In the genomic region with DNA sequence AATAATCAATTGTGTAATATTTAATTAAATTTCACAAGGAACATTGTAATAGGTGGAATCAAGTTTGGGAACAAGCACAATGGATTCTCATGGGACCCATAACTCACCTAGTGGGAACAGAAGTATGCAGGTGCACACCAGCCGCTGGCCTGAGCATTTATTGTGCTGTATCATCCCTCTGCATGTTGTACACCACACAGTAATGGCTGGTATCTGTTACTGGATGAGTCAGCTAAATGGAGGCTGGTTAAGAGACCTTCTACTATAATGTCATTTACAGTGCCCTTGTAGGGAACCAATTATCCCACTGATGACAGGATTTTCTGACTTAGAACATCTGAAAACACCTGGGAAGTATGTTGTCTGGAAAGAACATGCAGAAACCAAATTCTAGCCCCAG, we compare ENCODE assay signal across 2 cellular contexts.
A peak's percentile ranks its signal among the peaks of the same experiment; 100 is the strongest.
TF ChIP-seq lines count a peak whose summit lies in the region.

No MANE protein-coding gene starts in this region.

TF ChIP-seq in IMR-90, 13 proteins besides CTCF, POLR2A, EP300 and RAD21 (continued from another document):
- TF ChIP-seq, protein P1, sequence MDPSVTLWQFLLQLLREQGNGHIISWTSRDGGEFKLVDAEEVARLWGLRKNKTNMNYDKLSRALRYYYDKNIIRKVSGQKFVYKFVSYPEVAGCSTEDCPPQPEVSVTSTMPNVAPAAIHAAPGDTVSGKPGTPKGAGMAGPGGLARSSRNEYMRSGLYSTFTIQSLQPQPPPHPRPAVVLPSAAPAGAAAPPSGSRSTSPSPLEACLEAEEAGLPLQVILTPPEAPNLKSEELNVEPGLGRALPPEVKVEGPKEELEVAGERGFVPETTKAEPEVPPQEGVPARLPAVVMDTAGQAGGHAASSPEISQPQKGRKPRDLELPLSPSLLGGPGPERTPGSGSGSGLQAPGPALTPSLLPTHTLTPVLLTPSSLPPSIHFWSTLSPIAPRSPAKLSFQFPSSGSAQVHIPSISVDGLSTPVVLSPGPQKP (IDR thresholded peaks at IDR 0.05; ENCODE audit: borderline replicate concordance, low read depth, low read length), result no peak
- TF ChIP-seq BHLHE40 (IDR thresholded peaks at IDR 0.05; ENCODE audit: low read depth, low read length) (no peak), RFX5 (IDR thresholded peaks at IDR 0.05; ENCODE audit: low read depth, low read length) (no peak), MAFK (IDR thresholded peaks at IDR 0.05; ENCODE audit: low read depth, low read length) (peak; percentile 43; the same call in 1 of the 2 replicates), CHD1 (IDR thresholded peaks at IDR 0.05; ENCODE audit: low read depth, low read length) (no peak), MXI1 (IDR thresholded peaks at IDR 0.05; ENCODE audit: borderline replicate concordance, low read depth, low read length) (no peak)
- TF ChIP-seq, protein P2, sequence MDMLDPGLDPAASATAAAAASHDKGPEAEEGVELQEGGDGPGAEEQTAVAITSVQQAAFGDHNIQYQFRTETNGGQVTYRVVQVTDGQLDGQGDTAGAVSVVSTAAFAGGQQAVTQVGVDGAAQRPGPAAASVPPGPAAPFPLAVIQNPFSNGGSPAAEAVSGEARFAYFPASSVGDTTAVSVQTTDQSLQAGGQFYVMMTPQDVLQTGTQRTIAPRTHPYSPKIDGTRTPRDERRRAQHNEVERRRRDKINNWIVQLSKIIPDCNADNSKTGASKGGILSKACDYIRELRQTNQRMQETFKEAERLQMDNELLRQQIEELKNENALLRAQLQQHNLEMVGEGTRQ (IDR thresholded peaks at IDR 0.05; ENCODE audit: low read depth, low read length), result no peak

TF ChIP-seq in WTC11, 78 proteins besides CTCF, POLR2A, EP300 and RAD21 (continued from another document):
- TF ChIP-seq ZNF396 (CRISPR knock-in tag; IDR thresholded peaks at IDR 0.05; ENCODE audit: borderline replicate concordance) (no peak), CREB1 (CRISPR knock-in tag; IDR thresholded peaks at IDR 0.05) (no peak), NFE2L1 (CRISPR knock-in tag; IDR thresholded peaks at IDR 0.05) (no peak)
- TF ChIP-seq, protein P3, sequence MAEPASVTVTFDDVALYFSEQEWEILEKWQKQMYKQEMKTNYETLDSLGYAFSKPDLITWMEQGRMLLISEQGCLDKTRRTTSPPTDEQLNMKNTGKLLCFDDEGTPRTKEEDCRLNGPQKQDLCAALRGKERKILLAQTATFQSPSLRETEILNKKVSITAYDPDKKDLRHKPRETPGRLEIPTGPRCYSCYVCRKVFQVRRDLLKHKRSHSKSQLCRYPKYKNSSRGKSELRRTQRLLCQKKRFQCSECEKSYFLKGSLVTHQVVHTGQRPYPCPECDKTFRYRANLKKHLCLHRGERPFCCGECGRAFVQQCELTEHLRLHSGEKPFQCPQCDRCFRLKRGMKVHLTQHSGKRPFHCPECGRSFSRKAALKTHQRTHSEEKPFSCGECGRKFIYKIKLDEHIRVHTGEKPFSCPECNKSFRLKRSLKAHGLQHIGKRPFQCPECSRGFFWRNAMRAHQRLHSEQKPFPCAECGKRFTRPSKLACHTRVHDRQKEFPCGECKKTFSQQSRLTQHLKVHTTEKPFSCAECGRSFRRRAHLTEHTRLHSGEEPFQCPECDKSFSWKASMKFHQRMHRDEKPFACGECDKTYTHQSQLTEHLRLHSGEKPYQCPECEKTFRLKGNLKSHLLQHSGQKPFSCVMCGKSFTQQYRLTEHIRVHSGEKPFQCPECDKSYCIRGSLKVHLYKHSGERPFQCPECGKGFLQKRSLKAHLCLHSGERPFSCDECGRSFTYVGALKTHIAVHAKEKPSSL (CRISPR knock-in tag; conservative IDR thresholded peaks at IDR 0.05), result no peak
- TF ChIP-seq, protein P4, sequence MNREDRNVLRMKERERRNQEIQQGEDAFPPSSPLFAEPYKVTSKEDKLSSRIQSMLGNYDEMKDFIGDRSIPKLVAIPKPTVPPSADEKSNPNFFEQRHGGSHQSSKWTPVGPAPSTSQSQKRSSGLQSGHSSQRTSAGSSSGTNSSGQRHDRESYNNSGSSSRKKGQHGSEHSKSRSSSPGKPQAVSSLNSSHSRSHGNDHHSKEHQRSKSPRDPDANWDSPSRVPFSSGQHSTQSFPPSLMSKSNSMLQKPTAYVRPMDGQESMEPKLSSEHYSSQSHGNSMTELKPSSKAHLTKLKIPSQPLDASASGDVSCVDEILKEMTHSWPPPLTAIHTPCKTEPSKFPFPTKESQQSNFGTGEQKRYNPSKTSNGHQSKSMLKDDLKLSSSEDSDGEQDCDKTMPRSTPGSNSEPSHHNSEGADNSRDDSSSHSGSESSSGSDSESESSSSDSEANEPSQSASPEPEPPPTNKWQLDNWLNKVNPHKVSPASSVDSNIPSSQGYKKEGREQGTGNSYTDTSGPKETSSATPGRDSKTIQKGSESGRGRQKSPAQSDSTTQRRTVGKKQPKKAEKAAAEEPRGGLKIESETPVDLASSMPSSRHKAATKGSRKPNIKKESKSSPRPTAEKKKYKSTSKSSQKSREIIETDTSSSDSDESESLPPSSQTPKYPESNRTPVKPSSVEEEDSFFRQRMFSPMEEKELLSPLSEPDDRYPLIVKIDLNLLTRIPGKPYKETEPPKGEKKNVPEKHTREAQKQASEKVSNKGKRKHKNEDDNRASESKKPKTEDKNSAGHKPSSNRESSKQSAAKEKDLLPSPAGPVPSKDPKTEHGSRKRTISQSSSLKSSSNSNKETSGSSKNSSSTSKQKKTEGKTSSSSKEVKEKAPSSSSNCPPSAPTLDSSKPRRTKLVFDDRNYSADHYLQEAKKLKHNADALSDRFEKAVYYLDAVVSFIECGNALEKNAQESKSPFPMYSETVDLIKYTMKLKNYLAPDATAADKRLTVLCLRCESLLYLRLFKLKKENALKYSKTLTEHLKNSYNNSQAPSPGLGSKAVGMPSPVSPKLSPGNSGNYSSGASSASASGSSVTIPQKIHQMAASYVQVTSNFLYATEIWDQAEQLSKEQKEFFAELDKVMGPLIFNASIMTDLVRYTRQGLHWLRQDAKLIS (CRISPR knock-in tag; IDR thresholded peaks at IDR 0.05; ENCODE audit: borderline replicate concordance), result no peak
- TF ChIP-seq, protein P5, sequence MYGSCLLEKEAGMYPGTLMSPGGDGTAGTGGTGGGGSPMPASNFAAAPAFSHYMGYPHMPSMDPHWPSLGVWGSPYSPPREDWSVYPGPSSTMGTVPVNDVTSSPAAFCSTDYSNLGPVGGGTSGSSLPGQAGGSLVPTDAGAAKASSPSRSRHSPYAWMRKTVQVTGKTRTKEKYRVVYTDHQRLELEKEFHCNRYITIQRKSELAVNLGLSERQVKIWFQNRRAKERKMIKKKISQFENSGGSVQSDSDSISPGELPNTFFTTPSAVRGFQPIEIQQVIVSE (CRISPR knock-in tag; IDR thresholded peaks at IDR 0.05; ENCODE audit: borderline replicate concordance), result no peak
- TF ChIP-seq, protein P6, sequence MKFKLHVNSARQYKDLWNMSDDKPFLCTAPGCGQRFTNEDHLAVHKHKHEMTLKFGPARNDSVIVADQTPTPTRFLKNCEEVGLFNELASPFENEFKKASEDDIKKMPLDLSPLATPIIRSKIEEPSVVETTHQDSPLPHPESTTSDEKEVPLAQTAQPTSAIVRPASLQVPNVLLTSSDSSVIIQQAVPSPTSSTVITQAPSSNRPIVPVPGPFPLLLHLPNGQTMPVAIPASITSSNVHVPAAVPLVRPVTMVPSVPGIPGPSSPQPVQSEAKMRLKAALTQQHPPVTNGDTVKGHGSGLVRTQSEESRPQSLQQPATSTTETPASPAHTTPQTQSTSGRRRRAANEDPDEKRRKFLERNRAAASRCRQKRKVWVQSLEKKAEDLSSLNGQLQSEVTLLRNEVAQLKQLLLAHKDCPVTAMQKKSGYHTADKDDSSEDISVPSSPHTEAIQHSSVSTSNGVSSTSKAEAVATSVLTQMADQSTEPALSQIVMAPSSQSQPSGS (CRISPR knock-in tag; IDR thresholded peaks at IDR 0.05; ENCODE audit: borderline replicate concordance, low read depth), result no peak
- TF ChIP-seq, protein P7, sequence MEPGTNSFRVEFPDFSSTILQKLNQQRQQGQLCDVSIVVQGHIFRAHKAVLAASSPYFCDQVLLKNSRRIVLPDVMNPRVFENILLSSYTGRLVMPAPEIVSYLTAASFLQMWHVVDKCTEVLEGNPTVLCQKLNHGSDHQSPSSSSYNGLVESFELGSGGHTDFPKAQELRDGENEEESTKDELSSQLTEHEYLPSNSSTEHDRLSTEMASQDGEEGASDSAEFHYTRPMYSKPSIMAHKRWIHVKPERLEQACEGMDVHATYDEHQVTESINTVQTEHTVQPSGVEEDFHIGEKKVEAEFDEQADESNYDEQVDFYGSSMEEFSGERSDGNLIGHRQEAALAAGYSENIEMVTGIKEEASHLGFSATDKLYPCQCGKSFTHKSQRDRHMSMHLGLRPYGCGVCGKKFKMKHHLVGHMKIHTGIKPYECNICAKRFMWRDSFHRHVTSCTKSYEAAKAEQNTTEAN (CRISPR knock-in tag; IDR thresholded peaks at IDR 0.05), result no peak
TF ChIP-seq in WTC11: peak in this region for 0.
